In the genomic region with DNA sequence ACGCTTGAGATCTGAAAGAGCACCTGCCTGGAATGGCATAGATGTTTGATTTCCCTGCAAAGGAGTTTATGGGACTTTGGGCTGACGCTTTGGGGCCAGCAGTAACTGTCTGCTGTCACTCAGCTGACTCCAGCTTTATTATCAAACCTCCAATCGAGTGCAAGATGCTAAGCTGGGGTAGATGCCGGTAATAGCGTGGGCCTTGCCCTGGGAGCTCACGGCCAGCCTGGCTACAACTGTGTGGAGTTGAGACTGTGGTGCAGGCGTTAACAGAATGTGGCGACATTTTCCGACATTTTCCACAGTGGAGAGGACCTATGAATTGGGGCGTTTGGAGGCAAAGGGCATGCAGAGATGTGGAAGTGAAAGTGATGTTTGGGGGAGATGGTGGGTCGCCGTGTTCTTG, we compare ENCODE assay signal across 9 cellular contexts. TPM values are rescaled to one million over a fixed set of nuclear protein-coding genes. Genes with fewer than 3 reads are reported as not detected.
DNase-seq lines count a peak whose midpoint lies in the region; ATAC-seq and TF ChIP-seq lines count a peak whose summit lies in the region.
"Had no signal": no experiment of that assay in that cellular context is flagged by ENCODE, and none has a peak within 500 bp of the region (broad histone marks: within the 10 kb centered on the region; RNA-seq: fewer than 3 reads in every experiment).

No MANE protein-coding gene starts in this region.

- peaks cover 61% of the 10 kb centered on the region for H3K79me2 ChIP-seq in Loucy (ENCODE audit: insufficient read depth, low read length)

- H4K20me1 ChIP-seq in Loucy (ENCODE audit: insufficient read depth, low read length, poor library complexity, severe bottlenecking), result peaks cover 22% of the 10 kb centered on the region

- TF ChIP-seq CTCF in BJ (IDR thresholded peaks at IDR 0.05; ENCODE audit: insufficient read depth, low read depth, low read length) (no peak), Loucy (conservative IDR thresholded peaks at IDR 0.05; ENCODE audit: low read length) (no peak), coronary artery (IDR thresholded peaks at IDR 0.05) (no peak), natural killer cell (IDR thresholded peaks at IDR 0.05) (no peak), adrenal gland (IDR thresholded peaks at IDR 0.05) (no peak)

- H3K36me3 ChIP-seq in BJ (ENCODE audit: control insufficient read depth, insufficient read depth, low read length) (no peaks in the 10 kb centered on the region), Loucy (ENCODE audit: insufficient read depth, low read length) (no peaks in the 10 kb centered on the region), adrenal gland (replicated peaks in 1 of 2) (no peaks in the 10 kb centered on the region)

- no peak overlapping the region for H2AFZ ChIP-seq in Loucy (ENCODE audit: low read length)

- WGBS in adrenal gland, 4 donors, result 55 to 69% (median 62%) methylated on average over 12 of the region's 12 CpGs

- H3K9me3 Mint-ChIP-seq in natural killer cell, result no peaks in the 10 kb centered on the region

- POLR2A ChIA-PET in BJ (lab: Charles Lee), result no interaction called here

- H3K9me2 ChIP-seq in Loucy (replicated peaks; ENCODE audit: low read depth, low read length), result no peaks in the 10 kb centered on the region

- no peaks in the 10 kb centered on the region for H3K27me3 ChIP-seq in BJ (ENCODE audit: control insufficient read depth, insufficient read depth, low read length)
- peaks cover 9% of the 10 kb centered on the region for H3K27me3 ChIP-seq in Loucy (ENCODE audit: insufficient read depth, low read length, poor library complexity, severe bottlenecking)
- H3K27me3 ChIP-seq in adrenal gland, result no peaks in the 10 kb centered on the region

- no peaks in the 10 kb centered on the region for H3K9me3 ChIP-seq in Loucy (ENCODE audit: insufficient read depth, low read depth, low read length)
- H3K9me3 ChIP-seq in adrenal gland (replicated peaks in 1 of 3), result no peaks in the 10 kb centered on the region

- H3K4me3 Mint-ChIP-seq in natural killer cell, result peak overlapping the region; percentile 96

- peaks cover 59 to 64% of the 10 kb centered on the region in 2 donors for H3K4me1 Mint-ChIP-seq in natural killer cell

- H3K4me2 ChIP-seq in Loucy (ENCODE audit: low read depth, low read length, poor library complexity, severe bottlenecking), result peak overlapping the region; percentile 90

- H3K27ac Mint-ChIP-seq in natural killer cell, result peak overlapping the region; percentile 94 to 95

- peaks cover 12% of the 10 kb centered on the region for H3K36me3 Mint-ChIP-seq in natural killer cell

- CTCF ChIA-PET in BJ (lab: Yijun Ruan, JAX), result interaction anchor here (1.7 kb wide), 2 partner anchors 46 to 64 kb away, joined by 4 to 6 read pairs; no protein-coding TSS in a partner anchor

- peak overlapping the region; percentile 98 for H3K9ac ChIP-seq in Loucy (ENCODE audit: low read depth, low read length, poor library complexity, severe bottlenecking)

- TF ChIP-seq POLR2A in adrenal gland (IDR thresholded peaks at IDR 0.05), result no peak

- peaks cover 33% of the 10 kb centered on the region for H3F3A ChIP-seq in Loucy (ENCODE audit: low read depth)

- DNase-seq in BJ (ENCODE audit: low read depth) (no peak), coronary artery (ENCODE audit: low spot score) (no peak), natural killer cell (no peak), KBM-7 (no peak), kidney tubule cell (ENCODE audit: low spot score) (no peak), adrenal gland (no peak), glomerular visceral epithelial cell (ENCODE audit: extremely low spot score) (no peak)
- DNase-seq: NCI-H1417 treated with DMSO at 0.1 percent for 48 hours had no signal

- in situ Hi-C loops in KBM-7 (cut with MboI; ENCODE audit: low pct_unique_long_range_greater_than_20kb, low sequenced_read_pairs), result no loop called here

- intact Hi-C loops in natural killer cell (cut with micrococcal nuclease) (loop anchor here (5.0 to 10.0 kb wide), 4 partner anchors 42 to 150 kb away; a partner anchor contains a TSS), adrenal gland (cut with DNase I) (loop anchor here in 1 of 2 donors (5.0 kb wide), 1 partner anchor 47 kb away; no protein-coding TSS in a partner anchor)

- H3K27me3 Mint-ChIP-seq in natural killer cell (ENCODE audit: low read depth in 2 of 2), result no peaks in the 10 kb centered on the region

- ATAC-seq in natural killer cell, result no peak

- H3K4me1 ChIP-seq in Loucy (ENCODE audit: insufficient read depth, low read length, poor library complexity, severe bottlenecking) (peaks cover 50% of the 10 kb centered on the region), adrenal gland (replicated peaks in 1 of 2) (peaks cover 44 to 65% of the 10 kb centered on the region in 2 donors)

- H3K27ac ChIP-seq in coronary artery, result peak overlapping the region in 1 of 2 donors; percentile 78
- peak overlapping the region in 2 of 5 donors; percentile 62 to 89 for H3K27ac ChIP-seq in adrenal gland

- H3K4me3 ChIP-seq in BJ (ENCODE audit: low read depth, low read length) (peak overlapping the region; percentile 89), Loucy (ENCODE audit: low read length, poor library complexity, severe bottlenecking) (peak overlapping the region; percentile 87), coronary artery (peak overlapping the region; percentile 76), adrenal gland (peak overlapping the region in 2 of 4 donors; percentile 64 to 76)

RNA-seq across cellular contexts. Expression of a gene that starts 1.3 kb away (rescaled TPM):
- polyA plus RNA-seq in BJ (2011; rRNA removed), result 8.6 and 18.4 TPM in 2 replicates
- polyA minus RNA-seq in BJ (2011; rRNA and poly(A)+ RNA removed), result 4.8 and 5.4 TPM in 2 replicates
- total RNA-seq in natural killer cell, result 100 to 1,000 TPM; 102 to 159 (median 124) TPM
- total RNA-seq in adrenal gland, result 10 to 100 TPM; 10.1 to 31.2 (median 21.4) TPM
- polyA plus RNA-seq in adrenal gland, result 10 to 100 TPM in 2 of 3 donors, 1 to 10 TPM in 1; 2.5 to 22.3 (median 17.5) TPM

RNA-seq across cellular contexts. Expression of a gene that starts 50.1 kb away (rescaled TPM):
- polyA plus RNA-seq in BJ (2011; rRNA removed) (92.7 and 106 TPM in 2 replicates), adrenal gland (100 to 1,000 TPM; 107 to 183 (median 107) TPM)
- 57.7 and 83.7 TPM in 2 replicates for polyA minus RNA-seq in BJ (2011; rRNA and poly(A)+ RNA removed)
- total RNA-seq in natural killer cell (100 to 1,000 TPM; 194 to 219 (median 197) TPM), adrenal gland (100 to 1,000 TPM in 6 of 8 donors, 10 to 100 TPM in 2; 81.4 to 149 (median 110) TPM)
